In the genomic region with DNA sequence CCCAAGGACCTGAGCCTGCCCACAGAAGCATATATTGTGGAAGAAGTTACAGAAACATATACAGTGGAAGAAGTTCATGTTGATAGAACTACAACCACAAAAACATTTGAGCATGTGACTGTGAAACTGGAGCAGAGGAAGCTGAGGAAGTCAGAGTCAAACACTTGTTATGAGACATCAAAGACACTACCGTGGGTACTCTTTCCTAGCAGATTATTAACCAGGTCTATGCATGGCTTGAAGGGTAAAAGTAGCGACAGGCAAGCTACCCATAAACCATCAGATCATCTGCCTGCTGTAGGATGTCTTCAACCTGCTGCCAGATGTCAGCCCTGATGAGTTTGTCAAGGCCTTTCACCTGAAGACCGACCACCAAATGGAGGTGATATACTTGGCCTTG, we compare ENCODE assay signal across 12 cellular contexts. TPM values are rescaled to one million over a fixed set of nuclear protein-coding genes. Genes with fewer than 3 reads are reported as not detected.
DNase-seq lines count a peak whose midpoint lies in the region; ATAC-seq and TF ChIP-seq lines count a peak whose summit lies in the region.
"Had no signal": no experiment of that assay in that cellular context is flagged by ENCODE, and none has a peak within 500 bp of the region (broad histone marks: within the 10 kb centered on the region; RNA-seq: fewer than 3 reads in every experiment).

No MANE protein-coding gene starts in this region.

- H3K9ac ChIP-seq in PC-3 (ENCODE audit: low read length), result no peak overlapping the region

- intact Hi-C loops in PC-3 (cut with micrococcal nuclease), result loop anchor here (1.0 kb wide), 1 partner anchor 37 kb away; no protein-coding TSS in a partner anchor
- intact Hi-C loops in PC-9 (cut with micrococcal nuclease; ENCODE audit: unreplicated experiment), result no loop called here
- intact Hi-C loops in lower lobe of right lung (cut with DNase I), result no loop called here

- H3K4me1 ChIP-seq in PC-3 (ENCODE audit: insufficient read depth, low read length) (peaks cover 26% of the 10 kb centered on the region), PC-9 (replicated peaks; ENCODE audit: insufficient read depth) (no peaks in the 10 kb centered on the region), lower lobe of right lung (no peaks in the 10 kb centered on the region)

- H3K27ac ChIP-seq in PC-3 (ENCODE audit: low read length) (peak overlapping the region; percentile 62), PC-9 (no peak overlapping the region), lower lobe of right lung (no peak overlapping the region)

- H3K36me3 ChIP-seq in PC-3 (ENCODE audit: low read depth, low read length) (no peaks in the 10 kb centered on the region), PC-9 (ENCODE audit: low read depth) (no peaks in the 10 kb centered on the region), lower lobe of right lung (no peaks in the 10 kb centered on the region)

- H3K9me2 ChIP-seq in PC-3 (replicated peaks; ENCODE audit: low read length), result no peaks in the 10 kb centered on the region
- no peaks in the 10 kb centered on the region for H3K9me2 ChIP-seq in PC-9 (ENCODE audit: insufficient read depth)

- no peaks in the 10 kb centered on the region for H3F3A ChIP-seq in PC-3 (ENCODE audit: low read length, unreplicated experiment)
- H3F3A ChIP-seq in PC-9 (ENCODE audit: insufficient read depth, low read depth), result no peaks in the 10 kb centered on the region

- H3K4me2 ChIP-seq in PC-3 (ENCODE audit: low read length) (peak overlapping the region; percentile 61), PC-9 (no peak overlapping the region)

- BruUV-seq in PC-3 (replicated peaks; lab: Mats Ljungman, UMichigan) (no TSS peak), PC-9 (replicated peaks; lab: Mats Ljungman, UMichigan) (no TSS peak)

- no peak for TF ChIP-seq CTCF in PC-3 (conservative IDR thresholded peaks at IDR 0.05; ENCODE audit: low read depth, low read length)
- TF ChIP-seq CTCF in PC-9 (conservative IDR thresholded peaks at IDR 0.05), result no peak
- no peak for TF ChIP-seq CTCF in lower lobe of right lung (IDR thresholded peaks at IDR 0.05)

- H2AFZ ChIP-seq in PC-3 (ENCODE audit: low read length) (no peak overlapping the region), PC-9 (no peak overlapping the region)

- H3K9me3 ChIP-seq in PC-3 (ENCODE audit: low read length) (no peaks in the 10 kb centered on the region), PC-9 (ENCODE audit: insufficient read depth, low read depth) (no peaks in the 10 kb centered on the region), lower lobe of right lung (no peaks in the 10 kb centered on the region)

- CTCF ChIA-PET in PC-3 (lab: Charles Lee) (no interaction called here), PC-9 (lab: Charles Lee) (no interaction called here)

- no peaks in the 10 kb centered on the region for H3K79me2 ChIP-seq in PC-3 (ENCODE audit: low read length)
- H3K79me2 ChIP-seq in PC-9 (ENCODE audit: low read depth), result no peaks in the 10 kb centered on the region

- POLR2A ChIA-PET in PC-3 (lab: Charles Lee; ENCODE audit: unreplicated experiment) (no interaction called here), PC-9 (lab: Charles Lee; ENCODE audit: unreplicated experiment) (no interaction called here)

- peak; percentile 85 for ATAC-seq in HG02798 (IDR thresholded peaks at IDR 0.05; ENCODE audit: poor library complexity, unreplicated experiment)
- ATAC-seq in PC-3, result no peak
- no peak for ATAC-seq in GM19328 (IDR thresholded peaks at IDR 0.05; ENCODE audit: unreplicated experiment)
- ATAC-seq in lower lobe of right lung, result no peak

- no peaks in the 10 kb centered on the region for H3K27me3 ChIP-seq in PC-3 (ENCODE audit: low read length)
- no peaks in the 10 kb centered on the region for H3K27me3 ChIP-seq in PC-9 (ENCODE audit: insufficient read depth, low read depth)
- H3K27me3 ChIP-seq in lower lobe of right lung (ENCODE audit: low read depth), result no peaks in the 10 kb centered on the region

- DNase-seq in activated CD4-positive, alpha-beta T cell treated with anti-CD3 and anti-CD28 coated beads for 4 hours, result peak; percentile 10 to 14
- no peak for DNase-seq in activated CD4-positive, alpha-beta T cell treated with anti-CD3 and anti-CD28 coated beads, Interleukin-2, amount 50 U/mL, for 1 hour
- DNase-seq in PC-3 (no peak), renal cortical epithelial cell (ENCODE audit: low read depth) (peak; percentile 50), PC-9 (no peak), lower lobe of right lung (no peak)
- DNase-seq: activated B cell treated with CpG ODN at 0.5 μM for 24 hours; mammary epithelial cell; NCI-H2081; stimulated activated CD4-positive, alpha-beta T cell treated with anti-CD3 and anti-CD28 coated beads, Interleukin-4, amount 100 ng/mL, for 1 hour had no signal

- H4K20me1 ChIP-seq in PC-3 (ENCODE audit: low read length) (0 out of 2 replicates have a peak, but pooled peaks cover 3% of the 10 kb centered on the region), PC-9 (ENCODE audit: insufficient read depth) (no peaks in the 10 kb centered on the region)

- no peak overlapping the region for H3K4me3 ChIP-seq in PC-3 (ENCODE audit: low read length)
- no peak overlapping the region for H3K4me3 ChIP-seq in PC-9
- H3K4me3 ChIP-seq in lower lobe of right lung, result no peak overlapping the region

RNA-seq across cellular contexts. Expression of a gene that starts 35.8 kb away (rescaled TPM):
- total RNA-seq in PC-3 (2014; rRNA removed) (21.0 and 30.7 TPM in 2 replicates), renal cortical epithelial cell (130 and 565 TPM in 2 replicates), PC-9 (2021) (38.8 and 44.3 TPM in 2 replicates), lower lobe of right lung (79.9 TPM)

Comparison
In these comparisons a context has a peak if more than half of its experiments do, and no peak if none do; other contexts are left out.
1. DNase-seq: peak in activated CD4-positive, alpha-beta T cell treated with anti-CD3 and anti-CD28 coated beads for 4 hours (2 of 2) and renal cortical epithelial cell (single experiment); none in activated CD4-positive, alpha-beta T cell treated with anti-CD3 and anti-CD28 coated beads, Interleukin-2, amount 50 U/mL, for 1 hour (single experiment), PC-3 (single experiment), PC-9 (0 of 2) and lower lobe of right lung (single experiment).